ENCODE assay signal across 8 cellular contexts in genomic region chr3:132659000-132659369, GRCh38. TPM values are rescaled to one million over a fixed set of nuclear protein-coding genes. Genes with fewer than 3 reads are reported as not detected.
DNase-seq lines count a peak whose midpoint lies in the region; ATAC-seq, FAIRE-seq and TF ChIP-seq lines count a peak whose summit lies in the region.

No MANE protein-coding gene starts in this region.

- peak overlapping the region; percentile 89 for H2AFZ ChIP-seq in SU-DHL-6 (ENCODE audit: low read depth, low read length, severe bottlenecking)

- CTCF ChIA-PET in A549 (lab: Yijun Ruan, JAX), result interaction anchor here (1.0 to 2.5 kb wide), 3 partner anchors 15 to 21 kb away, joined by 4 to 8 read pairs (median 5); no protein-coding TSS in a partner anchor

- TF ChIP-seq RAD21 in A549 (conservative IDR thresholded peaks at IDR 0.05 in 1 of 2, IDR thresholded peaks at IDR 0.05 in 1 of 2), result no peak

- peaks cover 23% of the 10 kb centered on the region; the same call in 1 of the 2 replicates for H3K79me2 ChIP-seq in SU-DHL-6 (ENCODE audit: insufficient read depth, low read length)

- DNase-seq in A549 (ENCODE audit: low read depth in 1 of 2, low spot score in 1 of 2) (no peak), foreskin keratinocyte (peak in 1 of 2 donors; percentile 28), sciatic nerve (ENCODE audit: low spot score) (no peak)

- TF ChIP-seq POLR2A in A549 (IDR thresholded peaks at IDR 0.05; ENCODE audit: low read length), result no peak

- no peaks in the 10 kb centered on the region for H3K36me3 ChIP-seq in SU-DHL-6 (ENCODE audit: low read length)

- H3K4me1 ChIP-seq in A549 (peaks cover 17% of the 10 kb centered on the region; the same call in 2 of the 3 replicates), foreskin keratinocyte (peaks cover 18% of the 10 kb centered on the region)

- H3K27ac ChIP-seq in A549 (peak overlapping the region; percentile 93), SU-DHL-6 (ENCODE audit: low read depth, low read length) (no peak overlapping the region), foreskin keratinocyte (peak overlapping the region; percentile 70)

- H3K27me3 ChIP-seq in SU-DHL-6 (ENCODE audit: low read length) (no peaks in the 10 kb centered on the region), foreskin keratinocyte (no peaks in the 10 kb centered on the region)

- intact Hi-C loops in sciatic nerve (cut with DNase I), result no loop called here

- H3K9me2 ChIP-seq in SU-DHL-6 (replicated peaks; ENCODE audit: insufficient read depth, low read length), result no peaks in the 10 kb centered on the region

- TF ChIP-seq CTCF in A549 (IDR thresholded peaks at IDR 0.05) (no peak), GM12875 (IDR thresholded peaks at IDR 0.05; ENCODE audit: borderline replicate concordance, insufficient read depth, low read depth, low read length) (no peak), SU-DHL-6 (IDR thresholded peaks at IDR 0.05; ENCODE audit: insufficient read depth, low read length, poor library complexity, severe bottlenecking) (no peak), foreskin keratinocyte (conservative IDR thresholded peaks at IDR 0.05) (no peak)

- FAIRE-seq in A549 (lab: Jason Lieb, UNC), result no peak

- H3K4me2 ChIP-seq in A549, result peak overlapping the region; percentile 82
- peak overlapping the region; percentile 84 for H3K4me2 ChIP-seq in SU-DHL-6 (ENCODE audit: low read depth, low read length, poor library complexity, severe bottlenecking)

- WGBS in A549 (ENCODE audit: missing lambda C conversion rate), result 5% methylated on average over 7 of the region's 7 CpGs

- H4K20me1 ChIP-seq in SU-DHL-6 (ENCODE audit: low read depth, low read length), result no peaks in the 10 kb centered on the region

- ATAC-seq in A549, result peak in 1 of 2 experiments; percentile 16; a peak in 3 of 6 replicates
- ATAC-seq in foreskin keratinocyte, result peak; percentile 24
- peak; percentile 30 for ATAC-seq in sciatic nerve
- no peak for ATAC-seq in HG02885 (IDR thresholded peaks at IDR 0.05; ENCODE audit: poor library complexity, unreplicated experiment)
- no peak for ATAC-seq in GM21515 (IDR thresholded peaks at IDR 0.05; ENCODE audit: unreplicated experiment)
- ATAC-seq in HG02678 (IDR thresholded peaks at IDR 0.05; ENCODE audit: unreplicated experiment), result no peak

- H3K9me3 ChIP-seq in A549 (no peaks in the 10 kb centered on the region), SU-DHL-6 (ENCODE audit: insufficient read depth, low read length) (no peaks in the 10 kb centered on the region)

- peak overlapping the region; percentile 90 for H3K9ac ChIP-seq in SU-DHL-6 (ENCODE audit: low read length)

- H3K4me3 ChIP-seq in A549, result peak overlapping the region; percentile 77
- H3K4me3 ChIP-seq in GM12875 (ENCODE audit: low read depth, low read length), result peak overlapping the region; percentile 95
- H3K4me3 ChIP-seq in SU-DHL-6 (ENCODE audit: insufficient read depth, low read length, poor library complexity, severe bottlenecking), result peak overlapping the region; percentile 77

- TF ChIP-seq EP300 in A549 (IDR thresholded peaks at IDR 0.05), result no peak

- no peaks in the 10 kb centered on the region for H3F3A ChIP-seq in SU-DHL-6 (ENCODE audit: insufficient read depth)

- POLR2A ChIA-PET in A549 (lab: Yijun Ruan, JAX), result interaction anchor here (1.2 kb wide), 1 partner anchor 241 kb away, joined by 3 read pairs; the partner anchor contains the start of gene DNAJC13

TF ChIP-seq in A549, 52 proteins besides CTCF, POLR2A, EP300 and RAD21:
- TF ChIP-seq BCL3 (IDR thresholded peaks at IDR 0.05) (no peak), FOXS1 (CRISPR knock-in tag; IDR thresholded peaks at IDR 0.05) (no peak), MAFK (IDR thresholded peaks at IDR 0.05; ENCODE audit: partially characterized antibody) (no peak), ZSCAN20 (CRISPR knock-in tag; IDR thresholded peaks at IDR 0.05) (no peak), PBX3 (IDR thresholded peaks at IDR 0.05) (no peak), NR3C1 (IDR thresholded peaks at IDR 0.05) (no peak)

RNA-seq across cellular contexts. Expression of gene ACAD11, which starts 0.6 kb away (rescaled TPM):
- 19.2 and 22.8 TPM in 2 replicates for polyA plus RNA-seq in A549 (2011; rRNA removed)
- polyA plus RNA-seq in A549 (2012; cell fraction: cytosol; rRNA removed), result 3.3 and 4.0 TPM in 2 replicates
- polyA plus RNA-seq in A549 (2012; cell fraction: nucleus; rRNA removed), result 9.2 and 11.6 TPM in 2 replicates
- 10.3 to 11.5 TPM (median 10.8 TPM) in 3 replicates for polyA plus RNA-seq in A549 (2017; fragmentation: RNase III; extraction: RNeasy Plus Mini Kit Qiagen cat#74134 plus additional on column Dnase treatment)
- 6.8 and 11.8 TPM in 2 replicates for polyA minus RNA-seq in A549 (2011; rRNA and poly(A)+ RNA removed)
- total RNA-seq in foreskin keratinocyte, result 17.5 and 18.9 TPM in 2 replicates
- 5.7 and 7.3 TPM in 2 replicates for polyA plus RNA-seq in foreskin keratinocyte
- total RNA-seq in sciatic nerve, result 39.2 TPM

RNA-seq across cellular contexts. Expression of gene UBA5, which starts 1.1 kb away (rescaled TPM):
- polyA plus RNA-seq in A549 (2011; rRNA removed) (46.4 and 49.1 TPM in 2 replicates), A549 (2017; fragmentation: RNase III; extraction: RNeasy Plus Mini Kit Qiagen cat#74134 plus additional on column Dnase treatment) (41.0 to 44.4 TPM (median 41.8 TPM) in 3 replicates), foreskin keratinocyte (16.8 and 22.2 TPM in 2 replicates)
- polyA plus RNA-seq in A549 (2012; cell fraction: cytosol; rRNA removed), result 26.1 and 28.6 TPM in 2 replicates
- 19.4 and 22.3 TPM in 2 replicates for polyA plus RNA-seq in A549 (2012; cell fraction: nucleus; rRNA removed)
- polyA minus RNA-seq in A549 (2011; rRNA and poly(A)+ RNA removed), result 19.9 and 22.7 TPM in 2 replicates
- total RNA-seq in foreskin keratinocyte (34.9 and 41.3 TPM in 2 replicates), sciatic nerve (32.2 TPM)

Comparison
In these comparisons a context has a peak if more than half of its experiments do, and no peak if none do; other contexts are left out.
1. ATAC-seq: peak in foreskin keratinocyte (single experiment) and sciatic nerve (single experiment); none in HG02885 (single experiment), GM21515 (single experiment) and HG02678 (single experiment).
2. Peak in every context shown above with its lines, with median percentiles within 50 percentile points of each other: H3K4me3 ChIP-seq.